ENCODE assay signal across 30 cellular contexts in the genomic region with DNA sequence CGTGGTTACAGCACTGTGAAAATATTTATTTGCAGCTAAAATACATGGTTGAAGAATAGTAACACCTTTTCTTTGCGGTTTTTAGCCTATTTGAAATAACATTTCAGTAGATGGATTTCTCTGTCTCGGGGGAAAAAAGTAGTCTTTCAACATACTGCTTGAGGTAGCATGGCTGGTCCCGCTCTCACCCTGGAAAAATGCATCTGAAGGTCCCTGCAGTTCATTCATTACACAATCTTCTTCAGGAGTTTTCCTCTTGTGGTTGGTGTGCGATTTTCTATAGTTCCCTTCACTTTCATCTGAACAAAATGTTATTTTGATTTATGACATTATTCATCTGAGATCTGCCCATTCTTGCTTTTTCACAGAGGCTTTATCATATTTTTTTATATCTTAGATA.
DNase-seq lines count a peak whose midpoint lies in the region; ATAC-seq, FAIRE-seq and TF ChIP-seq lines count a peak whose summit lies in the region.
"Had no signal": no experiment of that assay in that cellular context is flagged by ENCODE, and none has a peak within 500 bp of the region (broad histone marks: within the 10 kb centered on the region; RNA-seq: fewer than 3 reads in every experiment).

No MANE protein-coding gene starts in this region.

- no peaks in the 10 kb centered on the region for H3K9me1 ChIP-seq in K562 (ENCODE audit: control insufficient read depth, insufficient read depth, low read length)

- TF ChIP-seq CTCF in K562 (IDR thresholded peaks at IDR 0.05 in 2 of 3, conservative IDR thresholded peaks at IDR 0.05 in 1 of 3; ENCODE audit: insufficient read depth in 2 of 3, low read depth in 1 of 3, low read length in 3 of 3): no peak
- no peak for TF ChIP-seq CTCF in adrenal gland (IDR thresholded peaks at IDR 0.05)

- TF ChIP-seq POLR2A in K562 (conservative IDR thresholded peaks at IDR 0.05): no peak
- TF ChIP-seq POLR2A in adrenal gland (IDR thresholded peaks at IDR 0.05): no peak

- H3K27me3 ChIP-seq in ACC112 (ENCODE audit: insufficient read depth, low read length) (no peaks in the 10 kb centered on the region), K562 (ENCODE audit: control insufficient read depth in 2 of 2, insufficient read depth in 2 of 2, low read length in 2 of 2) (no peaks in the 10 kb centered on the region), adrenal gland (no peaks in the 10 kb centered on the region)
- H3K27me3 ChIP-seq: BLaER1, neutrophil, upper lobe of right lung had no signal

- H2AFZ ChIP-seq in ACC112 (ENCODE audit: low read length, unreplicated experiment) (no peak overlapping the region), K562 (ENCODE audit: low read depth, low read length) (peak overlapping the region; percentile 34; the same call in 1 of the 2 replicates)

- H3K4me2 ChIP-seq in K562 (ENCODE audit: insufficient read depth, low read length): no peak overlapping the region
- H3K4me2 ChIP-seq: BLaER1 had no signal

- no peak for ATAC-seq in K562
- ATAC-seq in HG03460 (IDR thresholded peaks at IDR 0.05; ENCODE audit: unreplicated experiment): no peak
- ATAC-seq: activated CD8-positive, alpha-beta memory T cell treated with anti-CD3 and anti-CD28 coated beads, Interleukin-2, amount 10 ng/mL, durations not matched to agents 7 days and 5 days; activated T-cell treated with anti-CD3 and anti-CD28 coated beads, Interleukin-2, amount 50 U/mL, for 72 hours; GM12878; upper lobe of right lung had no signal

- no peak overlapping the region for H3K4me3 ChIP-seq in ACC112 (ENCODE audit: low read depth, low read length)
- no peak overlapping the region for H3K4me3 ChIP-seq in K562
- H3K4me3 ChIP-seq in adrenal gland: no peak overlapping the region
- H3K4me3 ChIP-seq: BLaER1, GM12878, skin epidermis, upper lobe of right lung had no signal

- H3K4me1 ChIP-seq in ACC112 (ENCODE audit: control insufficient read depth, insufficient read depth, low read length, unreplicated experiment) (peaks cover 14% of the 10 kb centered on the region), K562 (replicated peaks in 1 of 2; ENCODE audit: control insufficient read depth in 2 of 2, insufficient read depth in 2 of 2, low read length in 2 of 2) (no peaks in the 10 kb centered on the region), adrenal gland (replicated peaks in 1 of 2) (no peaks in the 10 kb centered on the region)
- H3K4me1 ChIP-seq: Caco-2, upper lobe of right lung had no signal

- no TSS peak for BruUV-seq in K562 (replicated peaks; lab: Mats Ljungman, UMichigan)

- in situ Hi-C loops in K562 (cut with MboI): no loop called here

- POLR2A ChIA-PET in K562 (lab: Yijun Ruan, JAX): no interaction called here

- WGBS in K562 (ENCODE audit: insufficient coverage, low coverage, missing lambda C conversion rate): 55% methylated on average over 5 of the region's 5 CpGs
- 72 to 74% (median 73%) methylated on average over 5 of the region's 5 CpGs for WGBS in adrenal gland, 4 donors

- DNase-seq in LHCN-M2 (ENCODE audit: low read depth): peak; percentile 67
- DNase-seq in K562 (ENCODE audit: extremely low read depth in 1 of 4, low spot score in 3 of 4): no peak
- DNase-seq in fibroblast of the conjunctiva (ENCODE audit: low read depth): peak; percentile 33
- no peak for DNase-seq in adrenal gland
- DNase-seq in NK-92 treated with Interleukin-12 subunit alpha and Interleukin-12 subunit beta, amount 100 ng/mL, for 24 hours (lab: John Stamatoyannopoulos, UW): no peak
- no peak for DNase-seq in KG1 (lab: John Stamatoyannopoulos, UW)
- DNase-seq: activated CD4-positive, alpha-beta T cell treated with anti-CD3 and anti-CD28 coated beads, Interleukin-2, amount 50 U/mL, for 1 hour; activated CD8-positive, alpha-beta memory T cell treated with anti-CD3 and anti-CD28 coated beads, Interleukin-2, amount 10 ng/mL, durations not matched to agents 7 days and 5 days; activated naive CD4-positive, alpha-beta T cell treated with anti-CD3 and anti-CD28 coated beads for 36 hours; activated T-cell treated with anti-CD3 and anti-CD28 coated beads, Interleukin-2, amount 50 U/mL, for 72 hours; anterior cingulate cortex; Caco-2; DMS79 treated with DMSO at 0.1 percent for 48 hours; Kasumi-1; mesendoderm; NCI-H1105; NCI-H2029 treated with DMSO at 0.1 percent for 48 hours; NCI-H345; NCI-H748 treated with DMSO at 0.1 percent for 48 hours; Right ventricle myocardium superior; stimulated activated CD4-positive, alpha-beta T cell treated with anti-CD3 and anti-CD28 coated beads, Interleukin-1b, Interleukin-23, amount 100 ng/mL, for 48 hours; upper lobe of right lung; WERI-Rb-1 had no signal

- H3K9me3 ChIP-seq in K562 (replicated peaks; ENCODE audit: control insufficient read depth, insufficient read depth, low read depth, low read length) (no peaks in the 10 kb centered on the region), adrenal gland (replicated peaks in 1 of 3) (no peaks in the 10 kb centered on the region)
- H3K9me3 ChIP-seq: Caco-2, neutrophil had no signal

- intact Hi-C loops in K562 (cut with micrococcal nuclease): loop anchor here (10.0 kb wide), 1 partner anchor 107 kb away; no protein-coding TSS in a partner anchor
- intact Hi-C loops in adrenal gland (cut with DNase I): no loop called here

- no peak overlapping the region for H3K9ac ChIP-seq in K562 (ENCODE audit: insufficient read depth in 1 of 2, low read depth in 2 of 2, low read length in 2 of 2)
- H3K9ac ChIP-seq: BLaER1 had no signal

- peak overlapping the region; percentile 50 for H3K27ac ChIP-seq in ACC112 (ENCODE audit: low read depth, low read length)
- no peak overlapping the region for H3K27ac ChIP-seq in K562 (ENCODE audit: extremely low read depth, low read depth, low read length)
- no peak overlapping the region for H3K27ac ChIP-seq in adrenal gland
- H3K27ac ChIP-seq: BLaER1, neutrophil, upper lobe of right lung, WERI-Rb-1 had no signal

- TF ChIP-seq EP300 in K562 (IDR thresholded peaks at IDR 0.05; ENCODE audit: low read length): no peak

- H3K36me3 ChIP-seq in ACC112 (ENCODE audit: insufficient read depth, low read length) (no peaks in the 10 kb centered on the region), K562 (ENCODE audit: control insufficient read depth, insufficient read depth, low read length) (no peaks in the 10 kb centered on the region), adrenal gland (replicated peaks in 1 of 2) (no peaks in the 10 kb centered on the region)
- H3K36me3 ChIP-seq: BLaER1, neutrophil, upper lobe of right lung, WERI-Rb-1 had no signal

- no peaks in the 10 kb centered on the region for H4K20me1 ChIP-seq in K562 (replicated peaks; ENCODE audit: control insufficient read depth, insufficient read depth, low read length)
- H4K20me1 ChIP-seq: BLaER1 had no signal

- H3K79me2 ChIP-seq in ACC112 (ENCODE audit: control insufficient read depth, insufficient read depth, low read length, unreplicated experiment) (no peaks in the 10 kb centered on the region), K562 (ENCODE audit: control insufficient read depth, insufficient read depth, low read length) (no peaks in the 10 kb centered on the region)

- CTCF ChIA-PET in K562 (lab: Yijun Ruan, JAX; ENCODE audit: low intra/inter-chr PET ratio): no interaction called here

- TF ChIP-seq RAD21 in K562 (CRISPR knock-in tag; conservative IDR thresholded peaks at IDR 0.05 in 1 of 2, IDR thresholded peaks at IDR 0.05 in 1 of 2): no peak

- FAIRE-seq in K562 (lab: Jason Lieb, UNC): no peak
- FAIRE-seq: A204.1, GM12878 had no signal

TF ChIP-seq in K562, 482 proteins besides CTCF, POLR2A, EP300 and RAD21 (continues in another document):
- TF ChIP-seq YBX1 (IDR thresholded peaks at IDR 0.05) (no peak), PYGO2 (tag; IDR thresholded peaks at IDR 0.05) (no peak), SMAD3 (CRISPR knock-in tag; conservative IDR thresholded peaks at IDR 0.05) (no peak), CEBPB (tag; IDR thresholded peaks at IDR 0.05) (no peak), KDM1A (IDR thresholded peaks at IDR 0.05) (no peak), RBM22 (IDR thresholded peaks at IDR 0.05; ENCODE audit: low read depth, low read length, poor library complexity, severe bottlenecking) (no peak), NR1H2 (CRISPR knock-in tag; IDR thresholded peaks at IDR 0.05) (no peak), SFPQ (IDR thresholded peaks at IDR 0.05; ENCODE audit: low read depth, low read length) (no peak), MBD2 (IDR thresholded peaks at IDR 0.05; ENCODE audit: borderline replicate concordance, low read depth) (no peak), ZNF444 (CRISPR knock-in tag; IDR thresholded peaks at IDR 0.05) (no peak), SAP30 (IDR thresholded peaks at IDR 0.05; ENCODE audit: borderline replicate concordance, insufficient read depth, low read depth, low read length, poor library complexity, severe bottlenecking) (no peak), RFX1 (IDR thresholded peaks at IDR 0.05) (no peak), MLX (CRISPR knock-in tag; conservative IDR thresholded peaks at IDR 0.05) (no peak)
- TF ChIP-seq, protein P1, sequence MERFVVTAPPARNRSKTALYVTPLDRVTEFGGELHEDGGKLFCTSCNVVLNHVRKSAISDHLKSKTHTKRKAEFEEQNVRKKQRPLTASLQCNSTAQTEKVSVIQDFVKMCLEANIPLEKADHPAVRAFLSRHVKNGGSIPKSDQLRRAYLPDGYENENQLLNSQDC (CRISPR knock-in tag; IDR thresholded peaks at IDR 0.05): no peak

Comparison
In these comparisons a context has a peak if more than half of its experiments do, and no peak if none do; other contexts are left out.
1. DNase-seq: peak in LHCN-M2 (single experiment) and fibroblast of the conjunctiva (single experiment); none in K562 (0 of 4), adrenal gland (0 of 7), NK-92 treated with Interleukin-12 subunit alpha and Interleukin-12 subunit beta, amount 100 ng/mL, for 24 hours (single experiment) and KG1 (single experiment).